Comparison of ENCODE assay signal across 14 cellular contexts in the genomic region with DNA sequence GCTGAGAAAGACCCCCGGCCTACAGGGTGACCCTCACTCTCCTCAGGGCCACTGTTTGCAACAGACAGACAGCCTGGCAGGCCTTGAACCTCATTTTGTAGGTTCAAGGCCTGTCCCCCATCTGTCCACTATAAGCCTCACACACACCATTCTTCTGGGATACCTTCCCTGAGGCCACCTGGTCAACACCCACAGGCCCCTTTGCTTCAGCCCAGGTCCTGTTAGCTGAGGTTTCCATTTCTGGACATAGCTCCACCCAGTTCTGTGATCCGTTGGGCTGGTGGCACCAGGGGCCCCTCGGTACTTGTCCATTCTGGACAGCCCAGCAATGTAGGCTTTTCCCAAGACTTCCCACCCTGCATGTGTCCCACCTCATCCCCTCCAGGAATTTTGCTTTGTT. TPM values are rescaled to one million over a fixed set of nuclear protein-coding genes. Genes with fewer than 3 reads are reported as not detected.
DNase-seq lines count a peak whose midpoint lies in the region; ATAC-seq, FAIRE-seq and TF ChIP-seq lines count a peak whose summit lies in the region.
"Had no signal": no experiment of that assay in that cellular context is flagged by ENCODE, and none has a peak within 500 bp of the region (broad histone marks: within the 10 kb centered on the region; RNA-seq: fewer than 3 reads in every experiment).

No MANE protein-coding gene starts in this region.

- H3K27me3 Mint-ChIP-seq in activated T-helper 17 cell treated with anti-CD3 and anti-CD28 coated beads, Interleukin-2, amount 50 U/mL, for 72 hours = no peaks in the 10 kb centered on the region
- H3K27me3 Mint-ChIP-seq in naive thymus-derived CD8-positive, alpha-beta T cell = no peaks in the 10 kb centered on the region

- peaks cover 10% of the 10 kb centered on the region for H3K4me1 Mint-ChIP-seq in activated T-helper 17 cell treated with anti-CD3 and anti-CD28 coated beads, Interleukin-2, amount 50 U/mL, for 72 hours
- peaks cover 20 to 37% (median 28%) of the 10 kb centered on the region in 4 donors for H3K4me1 Mint-ChIP-seq in naive thymus-derived CD8-positive, alpha-beta T cell

- no peak overlapping the region for H3K4me3 ChIP-seq in BLaER1 treated with 17β-estradiol and CSF1 and Interleukin-3, amounts not matched to agents 10 nM and 100 nM
- H3K4me3 ChIP-seq in left ventricle myocardium inferior = no peak overlapping the region
- H3K4me3 ChIP-seq: lower lobe of right lung, MG63 had no signal

- H4K20me1 ChIP-seq in BLaER1 treated with 17β-estradiol and CSF1 and Interleukin-3, amounts not matched to agents 10 nM and 100 nM = peaks cover 15 to 41% (median 25%) of the 10 kb centered on the region in 11 experiments; a peak in 20 of 22 replicates

- intact Hi-C loops in left ventricle myocardium inferior (cut with micrococcal nuclease) = no loop called here

- POLR2A ChIA-PET in naive thymus-derived CD8-positive, alpha-beta T cell (lab: Charles Lee) = interaction anchor here (1.6 kb wide), 1 partner anchor 16 kb away, joined by 11 read pairs; no protein-coding TSS in a partner anchor

- no peak overlapping the region for H3K27ac ChIP-seq in BLaER1 treated with 17β-estradiol and CSF1 and Interleukin-3, amounts not matched to agents 10 nM and 100 nM
- H3K27ac ChIP-seq in left ventricle myocardium inferior (replicated peaks) = no peak overlapping the region
- H3K27ac ChIP-seq: lower lobe of right lung had no signal

- H3K36me3 ChIP-seq in BLaER1 treated with 17β-estradiol and CSF1 and Interleukin-3, amounts not matched to agents 10 nM and 100 nM = peaks cover 19 to 40% (median 38%) of the 10 kb centered on the region in 11 experiments
- H3K36me3 ChIP-seq in left ventricle myocardium inferior = peaks cover 20% of the 10 kb centered on the region

- TF ChIP-seq CTCF in left ventricle myocardium inferior (IDR thresholded peaks at IDR 0.05; ENCODE audit: borderline replicate concordance) = no peak

- FAIRE-seq in GM12891 (lab: Jason Lieb, UNC) = no peak

- H3K9me3 ChIP-seq in BLaER1 treated with 17β-estradiol and CSF1 and Interleukin-3, amounts not matched to agents 10 nM and 100 nM (replicated peaks in 1 of 11) = peaks cover 7 to 28% (median 17%) of the 10 kb centered on the region in 11 experiments; a peak in 20 of 22 replicates
- H3K9me3 ChIP-seq in left ventricle myocardium inferior (replicated peaks) = no peaks in the 10 kb centered on the region
- H3K9me3 ChIP-seq: lower lobe of right lung, MG63 had no signal

- no peaks in the 10 kb centered on the region for H3K27me3 ChIP-seq in BLaER1 treated with 17β-estradiol and CSF1 and Interleukin-3, amounts not matched to agents 10 nM and 100 nM
- H3K27me3 ChIP-seq in left ventricle myocardium inferior (ENCODE audit: low read depth) = no peaks in the 10 kb centered on the region
- H3K27me3 ChIP-seq: MG63 had no signal

- H3K4me3 Mint-ChIP-seq in activated T-helper 17 cell treated with anti-CD3 and anti-CD28 coated beads, Interleukin-2, amount 50 U/mL, for 72 hours = peak overlapping the region; percentile 97
- H3K4me3 Mint-ChIP-seq in naive thymus-derived CD8-positive, alpha-beta T cell = peak overlapping the region in 8 of 10 donors; percentile 9 to 91 (median 50)
- H3K4me3 Mint-ChIP-seq: CD14-positive monocyte had no signal

- H3K36me3 Mint-ChIP-seq in activated T-helper 17 cell treated with anti-CD3 and anti-CD28 coated beads, Interleukin-2, amount 50 U/mL, for 72 hours (ENCODE audit: low read depth) = peaks cover 53% of the 10 kb centered on the region
- H3K36me3 Mint-ChIP-seq in naive thymus-derived CD8-positive, alpha-beta T cell = peaks cover 0 to 11% (median 10%) of the 10 kb centered on the region in 3 donors

- ATAC-seq in activated T-helper 17 cell treated with anti-CD3 and anti-CD28 coated beads, Interleukin-2, amount 50 U/mL, for 72 hours (replicated peaks) = no peak
- no peak for ATAC-seq in naive thymus-derived CD8-positive, alpha-beta T cell
- no peak for ATAC-seq in GM19395 (IDR thresholded peaks at IDR 0.05; ENCODE audit: unreplicated experiment)
- ATAC-seq: lower lobe of right lung had no signal

- H3K4me1 ChIP-seq in BLaER1 treated with 17β-estradiol and CSF1 and Interleukin-3, amounts not matched to agents 10 nM and 100 nM = peaks cover 26 to 41% (median 36%) of the 10 kb centered on the region in 10 experiments
- H3K4me1 ChIP-seq in left ventricle myocardium inferior = peaks cover 40% of the 10 kb centered on the region

- H3K4me2 ChIP-seq in BLaER1 treated with 17β-estradiol and CSF1 and Interleukin-3, amounts not matched to agents 10 nM and 100 nM = peak overlapping the region; percentile 80 to 96 (median 91); a peak in 15 of 22 replicates

- DNase-seq in GM12891 (ENCODE audit: insufficient read length, low spot score) (no peak), left ventricle myocardium inferior (no peak)
- DNase-seq in naive thymus-derived CD8-positive, alpha-beta T cell = no peak
- no peak for DNase-seq in stimulated activated CD4-positive, alpha-beta T cell treated with anti-CD3 and anti-CD28 coated beads, Interleukin-2, amount 100 ng/mL, for 24 hours
- DNase-seq: EL, lower lobe of right lung, NCI-H187 treated with DMSO at 0.1 percent for 48 hours, NCI-H510A, retina had no signal

- no peak overlapping the region for H3K27ac Mint-ChIP-seq in activated T-helper 17 cell treated with anti-CD3 and anti-CD28 coated beads, Interleukin-2, amount 50 U/mL, for 72 hours
- H3K27ac Mint-ChIP-seq in naive thymus-derived CD8-positive, alpha-beta T cell = peak overlapping the region in 2 of 10 donors; percentile 25 to 53

- no peak for TF ChIP-seq POLR2A in GM12891 (IDR thresholded peaks at IDR 0.05; ENCODE audit: low read depth, low read length)

- no peak overlapping the region for H3K9ac ChIP-seq in BLaER1 treated with 17β-estradiol and CSF1 and Interleukin-3, amounts not matched to agents 10 nM and 100 nM

- H3K9me3 Mint-ChIP-seq in activated T-helper 17 cell treated with anti-CD3 and anti-CD28 coated beads, Interleukin-2, amount 50 U/mL, for 72 hours = no peaks in the 10 kb centered on the region
- H3K9me3 Mint-ChIP-seq in naive thymus-derived CD8-positive, alpha-beta T cell = peaks cover 0 to 2% (median 0%) of the 10 kb centered on the region in 9 donors

TF ChIP-seq in GM12891, 5 proteins besides CTCF, POLR2A, EP300 and RAD21:
- no peak for TF ChIP-seq PAX5 (IDR thresholded peaks at IDR 0.05; ENCODE audit: insufficient read depth, low read length, severe bottlenecking)
- TF ChIP-seq POLR2AphosphoS5 (IDR thresholded peaks at IDR 0.05; ENCODE audit: low read depth, low read length) = 0 out of 2 replicates have a peak, but pooled peaks have one; percentile 9

RNA-seq across cellular contexts. Expression of gene MIF, which starts 3.1 kb away (rescaled TPM):
- polyA plus RNA-seq in GM12891 (2012; ENCODE audit: low read depth, missing spikeins) = 1,503 TPM
- 1,000 to 10,000 TPM; 1,250 to 1,556 TPM for total RNA-seq in activated T-helper 17 cell treated with anti-CD3 and anti-CD28 coated beads, Interleukin-2, amount 50 U/mL, for 72 hours
- 100 to 1,000 TPM; 206 to 208 TPM for total RNA-seq in naive thymus-derived CD8-positive, alpha-beta T cell
- polyA plus RNA-seq in naive thymus-derived CD8-positive, alpha-beta T cell = 1,000 to 10,000 TPM; 1,088 to 1,264 (median 1,247) TPM
- total RNA-seq in left ventricle myocardium inferior = 242 TPM

RNA-seq across cellular contexts. Expression of gene SLC2A11, which starts 39.6 kb away (rescaled TPM):
- polyA plus RNA-seq in GM12891 (2012; ENCODE audit: low read depth, missing spikeins) = 9.1 TPM
- total RNA-seq in activated T-helper 17 cell treated with anti-CD3 and anti-CD28 coated beads, Interleukin-2, amount 50 U/mL, for 72 hours = 1 to 10 TPM; 3.8 to 5.9 TPM
- 10 to 100 TPM; 22.7 to 23.6 TPM for total RNA-seq in naive thymus-derived CD8-positive, alpha-beta T cell
- 1 to 10 TPM; 3.6 to 8.5 (median 6.3) TPM for polyA plus RNA-seq in naive thymus-derived CD8-positive, alpha-beta T cell
- total RNA-seq in left ventricle myocardium inferior = 22.0 TPM

RNA-seq across cellular contexts. Expression of gene DERL3, which starts 58.5 kb away (rescaled TPM):
- polyA plus RNA-seq in GM12891 (2012; ENCODE audit: low read depth, missing spikeins) = 9.4 TPM
- total RNA-seq in activated T-helper 17 cell treated with anti-CD3 and anti-CD28 coated beads, Interleukin-2, amount 50 U/mL, for 72 hours = 1 to 10 TPM; 5.0 to 9.3 TPM
- total RNA-seq in naive thymus-derived CD8-positive, alpha-beta T cell = 1 to 10 TPM; 1.7 to 2.0 TPM
- polyA plus RNA-seq in naive thymus-derived CD8-positive, alpha-beta T cell = not detected
- total RNA-seq in left ventricle myocardium inferior = 2.0 TPM
